ENCODE assay signal across 22 cellular contexts in genomic region chr5:109707531-109707930, GRCh38.
"Had no signal": no experiment of that assay in that cellular context is flagged by ENCODE, and none has a peak within 500 bp of the region (broad histone marks: within the 10 kb centered on the region; RNA-seq: fewer than 3 reads in every experiment).

No MANE protein-coding gene starts in this region.

- DNase-seq: activated CD4-positive, alpha-beta memory T cell treated with anti-CD3 and anti-CD28 coated beads for 36 hours; activated CD4-positive, alpha-beta T cell treated with anti-CD3 and anti-CD28 coated beads for 4 hours; activated naive CD4-positive, alpha-beta T cell treated with anti-CD3 and anti-CD28 coated beads for 36 hours; activated T-cell treated with anti-CD3 and anti-CD28 coated beads, Interleukin-2, amount 50 U/mL, for 24 hours; cortex of kidney; effector CD4-positive, alpha-beta T cell; heart left ventricle; left ventricle myocardium superior; psoas muscle; right cardiac atrium; SK-N-SH; stimulated activated CD4-positive, alpha-beta T cell treated with anti-CD3 and anti-CD28 coated beads, Interleukin-15, amount 100 ng/mL, for 24 hours; stimulated activated naive CD4-positive, alpha-beta T cell; thyroid gland had no signal

- FAIRE-seq: urothelium cell line had no signal

- ATAC-seq: esophagus mucosa, gastroesophageal sphincter, heart left ventricle, left ventricle myocardium superior, psoas muscle, right cardiac atrium, WTC11 had no signal

- H3K9me3 ChIP-seq: ascending aorta, gastroesophageal sphincter, heart left ventricle, psoas muscle, SK-N-SH, thyroid gland had no signal

- H3K27ac Mint-ChIP-seq: activated CD4-positive, alpha-beta memory T cell treated with anti-CD3 and anti-CD28 coated beads for 36 hours; activated naive CD4-positive, alpha-beta T cell treated with anti-CD3 and anti-CD28 coated beads for 36 hours; activated T-cell treated with anti-CD3 and anti-CD28 coated beads, Interleukin-2, amount 50 U/mL, for 24 hours; activated T-helper 2 cell treated with anti-CD3 and anti-CD28 coated beads, Interferon-gamma antibody, Interleukin-2, Interleukin-4, amounts not matched to agents 10 μg/mL and 5 μg/mL and 100 μg/mL, durations not matched to agents 14 hours and 24 hours and 36 hours; WTC11 had no signal

- H3K9ac ChIP-seq: SK-N-SH had no signal

- H3K9me3 Mint-ChIP-seq: activated CD4-positive, alpha-beta memory T cell treated with anti-CD3 and anti-CD28 coated beads for 36 hours; activated naive CD4-positive, alpha-beta T cell treated with anti-CD3 and anti-CD28 coated beads for 36 hours; activated T-helper 2 cell treated with anti-CD3 and anti-CD28 coated beads, Interferon-gamma antibody, Interleukin-2, Interleukin-4, amounts not matched to agents 10 μg/mL and 5 μg/mL and 100 μg/mL, durations not matched to agents 14 hours and 24 hours and 36 hours; central memory CD8-positive, alpha-beta T cell; WTC11 had no signal

- H3K4me2 ChIP-seq: SK-N-SH had no signal

- H3K36me3 ChIP-seq: ascending aorta, gastroesophageal sphincter, heart left ventricle, thyroid gland had no signal

- H3K27me3 ChIP-seq: ascending aorta, gastroesophageal sphincter, heart left ventricle, thyroid gland had no signal

- H3K27me3 Mint-ChIP-seq: activated CD4-positive, alpha-beta memory T cell treated with anti-CD3 and anti-CD28 coated beads for 36 hours; activated T-cell treated with anti-CD3 and anti-CD28 coated beads, Interleukin-2, amount 50 U/mL, for 24 hours; central memory CD8-positive, alpha-beta T cell had no signal

- H3K27ac ChIP-seq: ascending aorta, gastroesophageal sphincter, heart left ventricle, psoas muscle, skin epidermis, thyroid gland had no signal

- H3K4me3 ChIP-seq: ascending aorta, gastroesophageal sphincter, heart left ventricle, psoas muscle, skin epidermis, thyroid gland had no signal

- H3K4me3 Mint-ChIP-seq: activated CD4-positive, alpha-beta memory T cell treated with anti-CD3 and anti-CD28 coated beads for 36 hours; activated naive CD4-positive, alpha-beta T cell treated with anti-CD3 and anti-CD28 coated beads for 36 hours; activated T-cell treated with anti-CD3 and anti-CD28 coated beads, Interleukin-2, amount 50 U/mL, for 24 hours; central memory CD8-positive, alpha-beta T cell; WTC11 had no signal
